ENCODE assay signal across 8 cellular contexts in the genomic region with DNA sequence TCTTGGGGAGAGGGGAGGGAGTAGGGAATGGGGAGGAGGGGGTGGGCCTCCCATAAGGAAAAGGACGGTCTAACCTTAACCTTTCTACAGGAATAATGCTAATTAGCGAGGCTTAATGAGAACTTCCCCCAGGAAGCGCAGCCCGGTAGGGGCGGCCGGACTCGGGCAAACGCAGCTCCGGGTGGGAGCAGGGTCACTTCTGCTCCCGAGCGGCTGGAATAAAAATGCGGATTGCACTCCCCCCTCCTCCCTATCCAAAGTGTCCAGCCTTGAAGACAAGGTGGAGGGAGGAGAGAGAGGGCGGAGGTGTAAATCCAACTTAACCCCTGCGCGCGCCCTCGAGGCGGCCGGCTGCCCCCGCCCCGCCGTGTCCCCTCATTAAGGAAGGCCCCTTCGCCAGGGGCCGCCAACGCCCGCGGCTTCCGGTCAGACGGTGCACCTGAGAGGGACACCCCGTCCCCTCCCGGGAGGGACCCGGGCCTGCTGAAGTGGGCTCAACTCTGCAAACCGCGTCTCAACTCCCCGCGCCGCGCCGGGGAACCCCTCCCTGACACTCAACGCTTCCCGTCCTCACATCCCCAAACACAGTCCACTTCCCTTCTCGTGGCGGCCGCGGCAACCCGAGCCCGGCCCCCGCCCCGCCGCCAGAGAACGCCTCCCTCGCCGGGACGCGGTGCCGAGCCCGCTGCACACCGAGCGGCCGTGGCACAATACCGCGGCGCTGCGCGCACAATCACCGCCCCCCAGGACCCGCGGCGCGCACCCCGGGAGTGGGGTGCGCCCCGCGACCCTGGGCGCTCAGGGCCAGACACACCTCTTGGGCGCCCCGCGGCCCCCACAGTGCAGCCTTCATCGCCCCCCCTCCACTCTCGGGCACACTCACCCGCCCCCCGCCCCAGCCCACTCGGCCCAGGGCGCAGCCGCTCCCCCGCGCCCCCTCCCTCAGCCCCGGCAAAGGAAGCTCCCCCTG.
A peak's percentile ranks its signal among the peaks of the same experiment; 100 is the strongest.
DNase-seq lines count a peak whose midpoint lies in the region; ATAC-seq and TF ChIP-seq lines count a peak whose summit lies in the region.

No MANE protein-coding gene starts in this region.

- DNase-seq in activated T-cell treated with anti-CD3 and anti-CD28 coated beads for 1 hour (ENCODE audit: low read depth), result peak; percentile 14
- DNase-seq in activated T-cell treated with anti-CD3 and anti-CD28 coated beads for 4 hours, result no peak
- DNase-seq in caudate nucleus (lab: John Stamatoyannopoulos, UW), result peak in 7 of 61 donors; percentile 20 to 70 (median 24)
- peak; percentile 48 to 64 for DNase-seq in left colon
- DNase-seq in stimulated activated naive CD4-positive, alpha-beta T cell (lab: John Stamatoyannopoulos, UW), result peak in 4 of 6 experiments; percentile 11 to 32 (median 27)
- DNase-seq in DMS 273 treated with DMSO at 0.1 percent for 48 hours (lab: John Stamatoyannopoulos, UW), result no peak

- ATAC-seq in SK-N-SH treated with all-trans-retinoic acid at 6 μM for 48 hours (peak; percentile 45), left colon (peak; percentile 18), HG03439 (IDR thresholded peaks at IDR 0.05; ENCODE audit: unreplicated experiment) (no peak)

- H3K27ac ChIP-seq in caudate nucleus (ENCODE audit: low read depth, low read length), result peak overlapping the region; percentile 82

- intact Hi-C loops in left colon (cut with DNase I, micrococcal nuclease), result loop anchor here in 1 of 2 donors (10.0 kb wide), 1 partner anchor 128 kb away; a partner anchor contains a TSS

TF ChIP-seq in SK-N-SH treated with all-trans-retinoic acid at 6 μM for 48 hours, 23 proteins besides CTCF, POLR2A, EP300 and RAD21:
- TF ChIP-seq ISL1 (CRISPR knock-in tag; IDR thresholded peaks at IDR 0.05) (no peak), RARB (CRISPR knock-in tag; IDR thresholded peaks at IDR 0.05) (no peak), ZNF565 (CRISPR knock-in tag; conservative IDR thresholded peaks at IDR 0.05; ENCODE audit: low read depth) (no peak), SNAI2 (CRISPR knock-in tag; IDR thresholded peaks at IDR 0.05) (no peak), ESRRG (CRISPR knock-in tag; IDR thresholded peaks at IDR 0.05) (no peak), ZNF70 (CRISPR knock-in tag; IDR thresholded peaks at IDR 0.05) (no peak), ZC3H10 (CRISPR knock-in tag; IDR thresholded peaks at IDR 0.05) (no peak), TOX (CRISPR knock-in tag; IDR thresholded peaks at IDR 0.05; ENCODE audit: borderline replicate concordance) (no peak), ZFP30 (CRISPR knock-in tag; IDR thresholded peaks at IDR 0.05) (no peak), BACH2 (CRISPR knock-in tag; IDR thresholded peaks at IDR 0.05; ENCODE audit: borderline replicate concordance) (no peak), ARNTL (CRISPR knock-in tag; IDR thresholded peaks at IDR 0.05; ENCODE audit: borderline replicate concordance, low read depth) (no peak), PPARA (CRISPR knock-in tag; IDR thresholded peaks at IDR 0.05; ENCODE audit: borderline replicate concordance) (no peak), GLIS3 (CRISPR knock-in tag; IDR thresholded peaks at IDR 0.05) (no peak)
- TF ChIP-seq, protein P1, sequence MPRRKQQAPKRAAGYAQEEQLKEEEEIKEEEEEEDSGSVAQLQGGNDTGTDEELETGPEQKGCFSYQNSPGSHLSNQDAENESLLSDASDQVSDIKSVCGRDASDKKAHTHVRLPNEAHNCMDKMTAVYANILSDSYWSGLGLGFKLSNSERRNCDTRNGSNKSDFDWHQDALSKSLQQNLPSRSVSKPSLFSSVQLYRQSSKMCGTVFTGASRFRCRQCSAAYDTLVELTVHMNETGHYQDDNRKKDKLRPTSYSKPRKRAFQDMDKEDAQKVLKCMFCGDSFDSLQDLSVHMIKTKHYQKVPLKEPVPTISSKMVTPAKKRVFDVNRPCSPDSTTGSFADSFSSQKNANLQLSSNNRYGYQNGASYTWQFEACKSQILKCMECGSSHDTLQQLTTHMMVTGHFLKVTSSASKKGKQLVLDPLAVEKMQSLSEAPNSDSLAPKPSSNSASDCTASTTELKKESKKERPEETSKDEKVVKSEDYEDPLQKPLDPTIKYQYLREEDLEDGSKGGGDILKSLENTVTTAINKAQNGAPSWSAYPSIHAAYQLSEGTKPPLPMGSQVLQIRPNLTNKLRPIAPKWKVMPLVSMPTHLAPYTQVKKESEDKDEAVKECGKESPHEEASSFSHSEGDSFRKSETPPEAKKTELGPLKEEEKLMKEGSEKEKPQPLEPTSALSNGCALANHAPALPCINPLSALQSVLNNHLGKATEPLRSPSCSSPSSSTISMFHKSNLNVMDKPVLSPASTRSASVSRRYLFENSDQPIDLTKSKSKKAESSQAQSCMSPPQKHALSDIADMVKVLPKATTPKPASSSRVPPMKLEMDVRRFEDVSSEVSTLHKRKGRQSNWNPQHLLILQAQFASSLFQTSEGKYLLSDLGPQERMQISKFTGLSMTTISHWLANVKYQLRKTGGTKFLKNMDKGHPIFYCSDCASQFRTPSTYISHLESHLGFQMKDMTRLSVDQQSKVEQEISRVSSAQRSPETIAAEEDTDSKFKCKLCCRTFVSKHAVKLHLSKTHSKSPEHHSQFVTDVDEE (CRISPR knock-in tag; IDR thresholded peaks at IDR 0.05), result no peak
- TF ChIP-seq, protein P2, sequence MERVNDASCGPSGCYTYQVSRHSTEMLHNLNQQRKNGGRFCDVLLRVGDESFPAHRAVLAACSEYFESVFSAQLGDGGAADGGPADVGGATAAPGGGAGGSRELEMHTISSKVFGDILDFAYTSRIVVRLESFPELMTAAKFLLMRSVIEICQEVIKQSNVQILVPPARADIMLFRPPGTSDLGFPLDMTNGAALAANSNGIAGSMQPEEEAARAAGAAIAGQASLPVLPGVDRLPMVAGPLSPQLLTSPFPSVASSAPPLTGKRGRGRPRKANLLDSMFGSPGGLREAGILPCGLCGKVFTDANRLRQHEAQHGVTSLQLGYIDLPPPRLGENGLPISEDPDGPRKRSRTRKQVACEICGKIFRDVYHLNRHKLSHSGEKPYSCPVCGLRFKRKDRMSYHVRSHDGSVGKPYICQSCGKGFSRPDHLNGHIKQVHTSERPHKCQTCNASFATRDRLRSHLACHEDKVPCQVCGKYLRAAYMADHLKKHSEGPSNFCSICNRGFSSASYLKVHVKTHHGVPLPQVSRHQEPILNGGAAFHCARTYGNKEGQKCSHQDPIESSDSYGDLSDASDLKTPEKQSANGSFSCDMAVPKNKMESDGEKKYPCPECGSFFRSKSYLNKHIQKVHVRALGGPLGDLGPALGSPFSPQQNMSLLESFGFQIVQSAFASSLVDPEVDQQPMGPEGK (CRISPR knock-in tag; IDR thresholded peaks at IDR 0.05; ENCODE audit: borderline replicate concordance), result no peak; the same call in 1 of the 2 replicates
- TF ChIP-seq, protein P3, sequence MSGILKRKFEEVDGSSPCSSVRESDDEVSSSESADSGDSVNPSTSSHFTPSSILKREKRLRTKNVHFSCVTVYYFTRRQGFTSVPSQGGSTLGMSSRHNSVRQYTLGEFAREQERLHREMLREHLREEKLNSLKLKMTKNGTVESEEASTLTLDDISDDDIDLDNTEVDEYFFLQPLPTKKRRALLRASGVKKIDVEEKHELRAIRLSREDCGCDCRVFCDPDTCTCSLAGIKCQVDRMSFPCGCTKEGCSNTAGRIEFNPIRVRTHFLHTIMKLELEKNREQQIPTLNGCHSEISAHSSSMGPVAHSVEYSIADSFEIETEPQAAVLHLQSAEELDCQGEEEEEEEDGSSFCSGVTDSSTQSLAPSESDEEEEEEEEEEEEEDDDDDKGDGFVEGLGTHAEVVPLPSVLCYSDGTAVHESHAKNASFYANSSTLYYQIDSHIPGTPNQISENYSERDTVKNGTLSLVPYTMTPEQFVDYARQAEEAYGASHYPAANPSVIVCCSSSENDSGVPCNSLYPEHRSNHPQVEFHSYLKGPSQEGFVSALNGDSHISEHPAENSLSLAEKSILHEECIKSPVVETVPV (CRISPR knock-in tag; IDR thresholded peaks at IDR 0.05), result no peak
- TF ChIP-seq, protein P4, sequence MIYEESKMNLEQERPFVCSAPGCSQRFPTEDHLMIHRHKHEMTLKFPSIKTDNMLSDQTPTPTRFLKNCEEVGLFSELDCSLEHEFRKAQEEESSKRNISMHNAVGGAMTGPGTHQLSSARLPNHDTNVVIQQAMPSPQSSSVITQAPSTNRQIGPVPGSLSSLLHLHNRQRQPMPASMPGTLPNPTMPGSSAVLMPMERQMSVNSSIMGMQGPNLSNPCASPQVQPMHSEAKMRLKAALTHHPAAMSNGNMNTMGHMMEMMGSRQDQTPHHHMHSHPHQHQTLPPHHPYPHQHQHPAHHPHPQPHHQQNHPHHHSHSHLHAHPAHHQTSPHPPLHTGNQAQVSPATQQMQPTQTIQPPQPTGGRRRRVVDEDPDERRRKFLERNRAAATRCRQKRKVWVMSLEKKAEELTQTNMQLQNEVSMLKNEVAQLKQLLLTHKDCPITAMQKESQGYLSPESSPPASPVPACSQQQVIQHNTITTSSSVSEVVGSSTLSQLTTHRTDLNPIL (CRISPR knock-in tag; IDR thresholded peaks at IDR 0.05; ENCODE audit: low read depth), result no peak

Comparison
In these comparisons a context has a peak if more than half of its experiments do, and no peak if none do; other contexts are left out.
1. DNase-seq: peak in activated T-cell treated with anti-CD3 and anti-CD28 coated beads for 1 hour (single experiment), left colon (2 of 2) and stimulated activated naive CD4-positive, alpha-beta T cell (4 of 6); none in activated T-cell treated with anti-CD3 and anti-CD28 coated beads for 4 hours (single experiment) and DMS 273 treated with DMSO at 0.1 percent for 48 hours (single experiment).